Comparison of ENCODE assay signal across 25 cellular contexts in genomic region chr17:8557176-8557806, GRCh38.
A peak's percentile ranks its signal among the peaks of the same experiment; 100 is the strongest.
DNase-seq lines count a peak whose midpoint lies in the region; FAIRE-seq and TF ChIP-seq lines count a peak whose summit lies in the region.
"Had no signal": no experiment of that assay in that cellular context is flagged by ENCODE, and none has a peak within 500 bp of the region (broad histone marks: within the 10 kb centered on the region; RNA-seq: fewer than 3 reads in every experiment).

No MANE protein-coding gene starts in this region.

- no peak for TF ChIP-seq POLR2A in GM12892 (IDR thresholded peaks at IDR 0.05; ENCODE audit: low read depth, low read length)

- no peak for FAIRE-seq in GM12892 (lab: Jason Lieb, UNC)
- FAIRE-seq: G401.6 had no signal

- DNase-seq in H4 (ENCODE audit: low spot score) (peak; percentile 2), amniotic epithelial cell (ENCODE audit: low read depth) (peak; percentile 72), iris pigment epithelial cell (ENCODE audit: low read depth) (peak; percentile 64), renal cortical epithelial cell (ENCODE audit: low read depth) (peak; percentile 4), globus pallidus (ENCODE audit: low spot score) (no peak), GM12892 (ENCODE audit: insufficient read length) (no peak), GM19240 (ENCODE audit: insufficient read length, low spot score) (no peak), NCI-H2196 (lab: John Stamatoyannopoulos, UW; ENCODE audit: unreplicated experiment) (no peak)
- DNase-seq: activated CD4-positive, alpha-beta T cell treated with anti-CD3 and anti-CD28 coated beads for 1 hour; activated naive CD8-positive, alpha-beta T cell treated with anti-CD3 and anti-CD28 coated beads for 36 hours; activated T-cell treated with anti-CD3 and anti-CD28 coated beads for 4 hours; DMS53; effector CD8-positive, alpha-beta T cell; erythroblast; foreskin melanocyte; Karpas-422; left cardiac atrium; midbrain; naive thymus-derived CD8-positive, alpha-beta T cell; NCI-H1436 treated with DMSO at 0.1 percent for 48 hours; SK-N-SH; stimulated activated CD4-positive, alpha-beta T cell treated with anti-CD3 and anti-CD28 coated beads, Interleukin-1b, Interleukin-23, amount 100 ng/mL, for 48 hours; stimulated activated CD8-positive, alpha-beta memory T cell treated with anti-CD3 and anti-CD28 coated beads, Interleukin-4, amount 100 ng/mL, for 48 hours; stimulated activated naive CD8-positive, alpha-beta T cell treated with anti-CD3 and anti-CD28 coated beads, Interleukin-15, amount 100 ng/mL, for 72 hours had no signal

Comparison
In these comparisons a context has a peak if more than half of its experiments do, and no peak if none do; other contexts are left out.
1. DNase-seq: peak in H4 (single experiment), amniotic epithelial cell (single experiment), iris pigment epithelial cell (single experiment) and renal cortical epithelial cell (single experiment); none in globus pallidus (single experiment), GM12892 (single experiment), GM19240 (single experiment) and NCI-H2196 (single experiment).